ENCODE assay signal across 1 cellular context in genomic region chr11:96246718-96247540, GRCh38.
TF ChIP-seq lines count a peak whose summit lies in the region.

No MANE protein-coding gene starts in this region.

TF ChIP-seq in HepG2, 621 proteins besides CTCF, POLR2A, EP300 and RAD21 (continued from another document and continues in another):
- TF ChIP-seq NFAT5 (CRISPR knock-in tag; IDR thresholded peaks at IDR 0.05) (no peak), ZNF510 (CRISPR knock-in tag; IDR thresholded peaks at IDR 0.05; ENCODE audit: low read depth) (no peak), PITX1 (CRISPR knock-in tag; IDR thresholded peaks at IDR 0.05) (no peak), ZBTB7B (CRISPR knock-in tag; IDR thresholded peaks at IDR 0.05) (no peak), NKX3-1 (CRISPR knock-in tag; IDR thresholded peaks at IDR 0.05) (no peak), ETV6 (CRISPR knock-in tag; conservative IDR thresholded peaks at IDR 0.05) (no peak), THAP9 (CRISPR knock-in tag; IDR thresholded peaks at IDR 0.05; ENCODE audit: borderline replicate concordance) (no peak), HMG20A (CRISPR knock-in tag; IDR thresholded peaks at IDR 0.05; ENCODE audit: borderline replicate concordance) (peak; percentile 44; the same call in 1 of the 2 replicates), KIAA2018 (CRISPR knock-in tag; IDR thresholded peaks at IDR 0.05; ENCODE audit: borderline replicate concordance) (no peak), U2AF1 (optimal IDR thresholded peaks at IDR 0.05; ENCODE audit: low read depth, low read length) (no peak), ZNF597 (CRISPR knock-in tag; IDR thresholded peaks at IDR 0.05) (no peak), FOXA1 (IDR thresholded peaks at IDR 0.05) (no peak), FOXA1 (CRISPR knock-in tag; IDR thresholded peaks at IDR 0.05) (peak; percentile 26; the same call in 1 of the 2 replicates), RARG (CRISPR knock-in tag; IDR thresholded peaks at IDR 0.05; ENCODE audit: low read depth) (no peak), RFXAP (CRISPR knock-in tag; IDR thresholded peaks at IDR 0.05; ENCODE audit: borderline replicate concordance) (no peak), SNAPC4 (CRISPR knock-in tag; IDR thresholded peaks at IDR 0.05) (no peak), SRSF4 (IDR thresholded peaks at IDR 0.05; ENCODE audit: low read depth, low read length, poor library complexity, severe bottlenecking) (no peak), ZNF20 (CRISPR knock-in tag; IDR thresholded peaks at IDR 0.05) (no peak), ATAD3A (CRISPR knock-in tag; IDR thresholded peaks at IDR 0.05) (no peak), REXO4 (CRISPR knock-in tag; IDR thresholded peaks at IDR 0.05; ENCODE audit: borderline replicate concordance) (no peak), EZH2 (conservative IDR thresholded peaks at IDR 0.05; ENCODE audit: low read depth, low read length) (no peak), ZNF790 (CRISPR knock-in tag; IDR thresholded peaks at IDR 0.05; ENCODE audit: borderline replicate concordance) (no peak), TARDBP (CRISPR knock-in tag; IDR thresholded peaks at IDR 0.05) (no peak), FLYWCH1 (CRISPR knock-in tag; IDR thresholded peaks at IDR 0.05) (no peak), HMGXB4 (CRISPR knock-in tag; IDR thresholded peaks at IDR 0.05; ENCODE audit: borderline replicate concordance in 1 of 2, low read depth in 1 of 2) (no peak), NAIF1 (CRISPR knock-in tag; IDR thresholded peaks at IDR 0.05; ENCODE audit: borderline replicate concordance) (no peak), ZNF17 (CRISPR knock-in tag; IDR thresholded peaks at IDR 0.05) (no peak), TFAP4 (IDR thresholded peaks at IDR 0.05; ENCODE audit: borderline replicate concordance, low read depth) (no peak)
